Comparison of ENCODE assay signal across 1 cellular context in genomic region chr7:90777075-90777864, GRCh38.
TF ChIP-seq lines count a peak whose summit lies in the region.

No MANE protein-coding gene starts in this region.

TF ChIP-seq in HepG2, 621 proteins besides CTCF, POLR2A, EP300 and RAD21 (continued from another document):
- no peak for TF ChIP-seq HINFP (CRISPR knock-in tag; IDR thresholded peaks at IDR 0.05; ENCODE audit: low read depth)
- no peak for TF ChIP-seq ZNF232 (CRISPR knock-in tag; IDR thresholded peaks at IDR 0.05; ENCODE audit: borderline replicate concordance)
- TF ChIP-seq KDM4B (CRISPR knock-in tag; IDR thresholded peaks at IDR 0.05), result no peak
- no peak for TF ChIP-seq SP5 (CRISPR knock-in tag; IDR thresholded peaks at IDR 0.05; ENCODE audit: borderline replicate concordance, low read depth)
- no peak for TF ChIP-seq ZNF841 (CRISPR knock-in tag; IDR thresholded peaks at IDR 0.05; ENCODE audit: borderline replicate concordance)
- no peak for TF ChIP-seq IRF9 (CRISPR knock-in tag; IDR thresholded peaks at IDR 0.05; ENCODE audit: borderline replicate concordance)
